ENCODE assay signal across 8 cellular contexts in the genomic region with DNA sequence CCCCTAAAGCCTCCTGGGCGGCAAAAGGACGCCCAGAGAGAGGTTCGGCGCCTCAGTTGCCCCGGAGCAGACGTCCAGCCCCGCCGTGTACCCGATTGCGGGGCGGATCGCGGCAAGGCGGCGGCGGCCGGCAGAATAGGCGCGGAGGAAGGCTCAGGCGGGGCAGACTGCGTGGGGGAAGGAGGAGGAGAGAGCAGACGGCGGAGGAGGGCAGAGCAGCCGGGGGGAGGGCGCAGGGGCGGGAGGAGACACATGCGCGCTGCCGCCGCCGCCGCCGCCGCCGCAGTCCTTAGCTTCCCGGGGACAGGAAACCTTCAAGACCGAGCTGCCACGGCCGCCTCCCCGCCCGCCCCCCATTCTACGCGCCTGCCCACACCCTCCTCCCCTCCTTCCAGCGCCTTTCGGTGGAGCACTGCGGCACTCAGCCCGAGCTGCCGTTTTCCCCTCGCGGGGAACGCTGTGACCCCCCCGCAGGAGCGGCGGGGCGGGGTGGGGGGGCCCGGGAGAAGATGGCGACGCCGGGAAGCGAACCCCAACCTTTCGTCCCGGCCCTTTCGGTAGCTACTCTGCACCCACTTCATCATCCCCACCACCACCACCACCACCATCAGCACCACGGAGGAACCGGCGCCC. TPM values are rescaled to one million over a fixed set of nuclear protein-coding genes. Genes with fewer than 3 reads are reported as not detected.
DNase-seq lines count a peak whose midpoint lies in the region; ATAC-seq, FAIRE-seq and TF ChIP-seq lines count a peak whose summit lies in the region.

A gene with protein sequence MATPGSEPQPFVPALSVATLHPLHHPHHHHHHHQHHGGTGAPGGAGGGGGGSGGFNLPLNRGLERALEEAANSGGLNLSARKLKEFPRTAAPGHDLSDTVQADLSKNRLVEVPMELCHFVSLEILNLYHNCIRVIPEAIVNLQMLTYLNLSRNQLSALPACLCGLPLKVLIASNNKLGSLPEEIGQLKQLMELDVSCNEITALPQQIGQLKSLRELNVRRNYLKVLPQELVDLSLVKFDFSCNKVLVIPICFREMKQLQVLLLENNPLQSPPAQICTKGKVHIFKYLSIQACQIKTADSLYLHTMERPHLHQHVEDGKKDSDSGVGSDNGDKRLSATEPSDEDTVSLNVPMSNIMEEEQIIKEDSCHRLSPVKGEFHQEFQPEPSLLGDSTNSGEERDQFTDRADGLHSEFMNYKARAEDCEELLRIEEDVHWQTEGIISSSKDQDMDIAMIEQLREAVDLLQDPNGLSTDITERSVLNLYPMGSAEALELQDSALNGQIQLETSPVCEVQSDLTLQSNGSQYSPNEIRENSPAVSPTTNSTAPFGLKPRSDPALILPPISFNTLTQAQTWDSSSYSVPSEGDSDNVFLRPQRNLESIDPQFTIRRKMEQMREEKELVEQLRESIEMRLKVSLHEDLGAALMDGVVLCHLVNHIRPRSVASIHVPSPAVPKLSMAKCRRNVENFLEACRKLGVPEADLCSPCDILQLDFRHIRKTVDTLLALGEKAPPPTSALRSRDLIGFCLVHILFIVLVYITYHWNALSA (plus strand): TSS at position 283 of the 633 bp plus-strand sequence. CDS start 227 bp downstream, at position 510.

- peak within 1 kb of the TSS; percentile 74 for H3K9ac ChIP-seq in KMS-11

- peak within 1 kb of the TSS; percentile 97 for H3K4me3 Mint-ChIP-seq in Caco-2 (ENCODE audit: unreplicated experiment)
- H3K4me3 Mint-ChIP-seq in activated T-cell treated with anti-CD3 and anti-CD28 coated beads, Interleukin-2, amount 50 U/mL, for 4 hours = peak within 1 kb of the TSS; percentile 94

- peaks cover 33% of the 10 kb centered on the region for H3K4me1 Mint-ChIP-seq in Caco-2 (ENCODE audit: low read depth, unreplicated experiment)
- H3K4me1 Mint-ChIP-seq in activated T-cell treated with anti-CD3 and anti-CD28 coated beads, Interleukin-2, amount 50 U/mL, for 4 hours (ENCODE audit: low read depth) = peaks cover 44% of the 10 kb centered on the region

- H3K9me3 ChIP-seq in Caco-2 (no peaks in the 10 kb centered on the region), esophagus (ENCODE audit: control insufficient read depth in 2 of 2, insufficient read depth in 1 of 2, low read depth in 1 of 2, low read length in 1 of 2) (no peaks in the 10 kb centered on the region), muscle layer of duodenum (ENCODE audit: control insufficient read depth in 1 of 2, low read length in 2 of 2) (no peaks in the 10 kb centered on the region)

- WGBS in esophagus, 2 donors = 0 to 1% methylated on average over 43 to 65 of the region's 66 CpGs

- POLR2A ChIA-PET in Caco-2 (lab: Charles Lee) = interaction anchor here (0.9 kb wide), 1 partner anchor 76 kb away, joined by 3 read pairs; no protein-coding TSS in a partner anchor

- peak; percentile 89 to 95 for DNase-seq in Caco-2
- peak; percentile 80 for DNase-seq in RCC 7860 (ENCODE audit: low spot score)
- peak; percentile 85 for DNase-seq in activated T-cell treated with anti-CD3 and anti-CD28 coated beads, Interleukin-2, amount 50 U/mL, for 4 hours
- DNase-seq in stimulated activated CD8-positive, alpha-beta memory T cell treated with anti-CD3 and anti-CD28 coated beads, Interleukin-7, amount 100 ng/mL, for 24 hours (ENCODE audit: low read depth) = peak; percentile 70

- H3K27me3 ChIP-seq in Caco-2 (replicated peaks; ENCODE audit: control insufficient read depth, insufficient read depth, low read length) = no peaks in the 10 kb centered on the region
- no peaks in the 10 kb centered on the region for H3K27me3 ChIP-seq in KMS-11 (ENCODE audit: insufficient read depth, low read depth)
- H3K27me3 ChIP-seq in esophagus (ENCODE audit: control insufficient read depth in 1 of 2, insufficient read depth in 2 of 2, low read length in 2 of 2) = no peaks in the 10 kb centered on the region
- no peaks in the 10 kb centered on the region for H3K27me3 ChIP-seq in muscle layer of duodenum (ENCODE audit: low read depth, low read length)

- no peaks in the 10 kb centered on the region for H3K9me3 Mint-ChIP-seq in Caco-2 (ENCODE audit: unreplicated experiment)
- no peaks in the 10 kb centered on the region for H3K9me3 Mint-ChIP-seq in activated T-cell treated with anti-CD3 and anti-CD28 coated beads, Interleukin-2, amount 50 U/mL, for 4 hours

- peak within 1 kb of the TSS; percentile 68 for H2AFZ ChIP-seq in KMS-11 (ENCODE audit: low read depth)

- H3K27ac ChIP-seq in KMS-11 = peak within 1 kb of the TSS; percentile 61
- peak within 1 kb of the TSS; percentile 92 to 93 for H3K27ac ChIP-seq in esophagus (ENCODE audit: low read depth in 2 of 2, low read length in 1 of 2)
- peak within 1 kb of the TSS; percentile 85 for H3K27ac ChIP-seq in muscle layer of duodenum (ENCODE audit: low read length)

- peak; percentile 65 for ATAC-seq in GM21528 (IDR thresholded peaks at IDR 0.05; ENCODE audit: low FRiP score, unreplicated experiment)
- peak; percentile 80 to 81 for ATAC-seq in activated T-cell treated with anti-CD3 and anti-CD28 coated beads, Interleukin-2, amount 50 U/mL, for 4 hours

- intact Hi-C loops in Caco-2 (cut with micrococcal nuclease; ENCODE audit: unreplicated experiment) = loop anchor here (5.0 kb wide), 1 partner anchor 104 kb away; no protein-coding TSS in a partner anchor

- no peaks in the 10 kb centered on the region for H3K27me3 Mint-ChIP-seq in Caco-2 (ENCODE audit: insufficient read depth, unreplicated experiment)
- no peaks in the 10 kb centered on the region for H3K27me3 Mint-ChIP-seq in activated T-cell treated with anti-CD3 and anti-CD28 coated beads, Interleukin-2, amount 50 U/mL, for 4 hours (ENCODE audit: low read depth)

- BruUV-seq in Caco-2 (replicated peaks; lab: Mats Ljungman, UMichigan) = no TSS peak

- H3K4me1 ChIP-seq in Caco-2 (peaks cover 23% of the 10 kb centered on the region), KMS-11 (ENCODE audit: low read depth, poor library complexity, severe bottlenecking) (peaks cover 24% of the 10 kb centered on the region), esophagus (ENCODE audit: control insufficient read depth in 2 of 2, insufficient read depth in 2 of 2, low read length in 1 of 2) (peaks cover 3 to 5% of the 10 kb centered on the region in 2 donors), muscle layer of duodenum (ENCODE audit: control insufficient read depth in 1 of 2, insufficient read depth in 2 of 2, low read length in 2 of 2) (peaks cover 9 to 18% of the 10 kb centered on the region in 2 donors)

- peaks cover 14% of the 10 kb centered on the region for H3K36me3 Mint-ChIP-seq in Caco-2 (ENCODE audit: insufficient read depth, unreplicated experiment)
- H3K36me3 Mint-ChIP-seq in activated T-cell treated with anti-CD3 and anti-CD28 coated beads, Interleukin-2, amount 50 U/mL, for 4 hours (ENCODE audit: insufficient read depth) = no peaks in the 10 kb centered on the region

- CTCF ChIA-PET in Caco-2 (lab: Charles Lee) = interaction anchor here (3.0 kb wide), 1 partner anchor 168 kb away, joined by 32 read pairs; no protein-coding TSS in a partner anchor

- H4K20me1 ChIP-seq in KMS-11 (ENCODE audit: insufficient read depth) = no peaks in the 10 kb centered on the region

- peak within 1 kb of the TSS; percentile 87 for H3K27ac Mint-ChIP-seq in Caco-2 (ENCODE audit: unreplicated experiment)

- no peak for FAIRE-seq in RCC 7860 (lab: Jason Lieb, UNC)

- H3K36me3 ChIP-seq in Caco-2 (ENCODE audit: control insufficient read depth, insufficient read depth, low read length) (no peaks in the 10 kb centered on the region), KMS-11 (ENCODE audit: insufficient read depth) (no peaks in the 10 kb centered on the region), esophagus (ENCODE audit: control insufficient read depth in 2 of 2, insufficient read depth in 2 of 2, low read length in 1 of 2) (no peaks in the 10 kb centered on the region), muscle layer of duodenum (ENCODE audit: control insufficient read depth in 1 of 2, insufficient read depth in 2 of 2, low read length in 2 of 2) (no peaks in the 10 kb centered on the region)

- no peak for TF ChIP-seq CTCF in Caco-2 (IDR thresholded peaks at IDR 0.05; ENCODE audit: insufficient read depth in 1 of 2, low read depth in 1 of 2, low read length in 1 of 2, severe bottlenecking in 1 of 2, unreplicated experiment in 1 of 2)
- no peak for TF ChIP-seq CTCF in KMS-11 (conservative IDR thresholded peaks at IDR 0.05; ENCODE audit: low read depth, low read length)

- peak within 1 kb of the TSS; percentile 76 for H3K4me2 ChIP-seq in KMS-11

- H3K4me3 ChIP-seq in Caco-2 (ENCODE audit: low read depth, low read length) (peak within 1 kb of the TSS; percentile 99), KMS-11 (IDR thresholded peaks at IDR 0.05; ENCODE audit: insufficient read depth, low read depth, low read length) (no peak within 1 kb of the TSS), esophagus (ENCODE audit: low read depth in 1 of 2, low read length in 2 of 2) (peak within 1 kb of the TSS; percentile 81 to 86), muscle layer of duodenum (ENCODE audit: low read depth in 1 of 2, low read length in 2 of 2) (peak within 1 kb of the TSS; percentile 87 to 95)

- H3K79me2 ChIP-seq in KMS-11 (ENCODE audit: insufficient read depth, low read depth) = peaks cover 40% of the 10 kb centered on the region

RNA-seq across cellular contexts. Expression of the gene that starts here (rescaled TPM):
- 27.0 and 30.7 TPM in 2 replicates for total RNA-seq in Caco-2 (2022)
- total RNA-seq in activated T-cell treated with anti-CD3 and anti-CD28 coated beads, Interleukin-2, amount 50 U/mL, for 4 hours = 10 to 100 TPM; 13.5 to 16.4 (median 14.7) TPM
- polyA plus RNA-seq in esophagus = 1 to 10 TPM; 2.1 to 4.3 TPM
